In genomic region chr17:50564916-50565315, GRCh38 we compare ENCODE assay signal across 12 cellular contexts. TPM values are rescaled to one million over a fixed set of nuclear protein-coding genes. Genes with fewer than 3 reads are reported as not detected.
DNase-seq lines count a peak whose midpoint lies in the region; ATAC-seq, FAIRE-seq and TF ChIP-seq lines count a peak whose summit lies in the region.
"Had no signal": no experiment of that assay in that cellular context is flagged by ENCODE, and none has a peak within 500 bp of the region (broad histone marks: within the 10 kb centered on the region; RNA-seq: fewer than 3 reads in every experiment).

No MANE protein-coding gene starts in this region.

- no peak overlapping the region for H3K27ac Mint-ChIP-seq in activated CD8-positive, alpha-beta T cell treated with anti-CD3 and anti-CD28 coated beads for 36 hours
- no peak overlapping the region for H3K27ac Mint-ChIP-seq in activated CD8-positive, alpha-beta T cell treated with anti-CD3 and anti-CD28 coated beads, Interleukin-2, amount 10 ng/mL, durations not matched to agents 7 days and 5 days

- no peaks in the 10 kb centered on the region for H3K36me3 Mint-ChIP-seq in activated CD8-positive, alpha-beta T cell treated with anti-CD3 and anti-CD28 coated beads for 36 hours (ENCODE audit: low read depth)
- H3K36me3 Mint-ChIP-seq in activated CD8-positive, alpha-beta T cell treated with anti-CD3 and anti-CD28 coated beads, Interleukin-2, amount 10 ng/mL, durations not matched to agents 7 days and 5 days (ENCODE audit: low read depth), result no peaks in the 10 kb centered on the region

- no peak overlapping the region for H2AFZ ChIP-seq in K562 (ENCODE audit: low read depth, low read length)

- H3K79me2 ChIP-seq in K562 (ENCODE audit: control insufficient read depth, insufficient read depth, low read length), result no peaks in the 10 kb centered on the region

- BruUV-seq in K562 (replicated peaks; lab: Mats Ljungman, UMichigan), result no TSS peak

- H3K9me1 ChIP-seq in K562 (ENCODE audit: control insufficient read depth, insufficient read depth, low read length), result no peaks in the 10 kb centered on the region

- CTCF ChIA-PET in activated CD8-positive, alpha-beta T cell treated with anti-CD3 and anti-CD28 coated beads for 36 hours (lab: Charles Lee), result no interaction called here
- CTCF ChIA-PET in activated CD8-positive, alpha-beta T cell treated with anti-CD3 and anti-CD28 coated beads, Interleukin-2, amount 10 ng/mL, durations not matched to agents 7 days and 5 days (lab: Charles Lee), result interaction anchor here (1.6 kb wide), 1 partner anchor 61 kb away, joined by 4 read pairs; no protein-coding TSS in a partner anchor
- CTCF ChIA-PET in K562 (lab: Yijun Ruan, JAX; ENCODE audit: low intra/inter-chr PET ratio), result no interaction called here

- H3K4me1 ChIP-seq in K562 (replicated peaks in 1 of 2; ENCODE audit: control insufficient read depth in 2 of 2, insufficient read depth in 2 of 2, low read length in 2 of 2), result peaks cover 4 to 23% of the 10 kb centered on the region in 2 experiments
- peaks cover 0 to 30% of the 10 kb centered on the region in 2 donors for H3K4me1 ChIP-seq in uterus

- peak; percentile 39 for DNase-seq in activated CD8-positive, alpha-beta T cell treated with anti-CD3 and anti-CD28 coated beads for 36 hours
- no peak for DNase-seq in activated CD8-positive, alpha-beta T cell treated with anti-CD3 and anti-CD28 coated beads, Interleukin-2, amount 10 ng/mL, durations not matched to agents 7 days and 5 days
- DNase-seq in K562 (ENCODE audit: extremely low read depth in 1 of 4, low spot score in 3 of 4), result peak in 1 of 4 experiments; percentile 23
- peak; percentile 84 to 89 for DNase-seq in uterus
- no peak for DNase-seq in stimulated activated CD4-positive, alpha-beta T cell treated with anti-CD3 and anti-CD28 coated beads, Interleukin-12 subunit alpha, Interleukin-12 subunit beta, amount 100 ng/mL, for 4 hours
- DNase-seq: activated CD4-positive, CD25-positive, alpha-beta regulatory T cell; right lobe of liver had no signal

- no peak for TF ChIP-seq EP300 in K562 (IDR thresholded peaks at IDR 0.05; ENCODE audit: low read length)

- intact Hi-C loops in activated CD8-positive, alpha-beta T cell treated with anti-CD3 and anti-CD28 coated beads for 36 hours (cut with micrococcal nuclease), result no loop called here
- intact Hi-C loops in K562 (cut with micrococcal nuclease) (no loop called here), uterus (cut with DNase I; ENCODE audit: low total_unique reads) (no loop called here)

- TF ChIP-seq CTCF in activated CD8-positive, alpha-beta T cell treated with anti-CD3 and anti-CD28 coated beads for 36 hours (IDR thresholded peaks at IDR 0.05), result no peak
- no peak for TF ChIP-seq CTCF in K562 (IDR thresholded peaks at IDR 0.05 in 2 of 3, conservative IDR thresholded peaks at IDR 0.05 in 1 of 3; ENCODE audit: insufficient read depth in 2 of 3, low read depth in 1 of 3, low read length in 3 of 3)
- TF ChIP-seq CTCF in uterus (IDR thresholded peaks at IDR 0.05), result no peak

- H3K27me3 Mint-ChIP-seq in activated CD8-positive, alpha-beta T cell treated with anti-CD3 and anti-CD28 coated beads for 36 hours, result peaks cover 48% of the 10 kb centered on the region
- peaks cover 51% of the 10 kb centered on the region for H3K27me3 Mint-ChIP-seq in activated CD8-positive, alpha-beta T cell treated with anti-CD3 and anti-CD28 coated beads, Interleukin-2, amount 10 ng/mL, durations not matched to agents 7 days and 5 days (ENCODE audit: low read depth)

- no peak for TF ChIP-seq POLR2A in K562 (conservative IDR thresholded peaks at IDR 0.05)
- no peak for TF ChIP-seq POLR2A in uterus (IDR thresholded peaks at IDR 0.05)

- POLR2A ChIA-PET in activated CD8-positive, alpha-beta T cell treated with anti-CD3 and anti-CD28 coated beads for 36 hours (lab: Charles Lee), result interaction anchor here (0.7 kb wide), 1 partner anchor 76 kb away, joined by 4 read pairs; no protein-coding TSS in a partner anchor
- POLR2A ChIA-PET in activated CD8-positive, alpha-beta T cell treated with anti-CD3 and anti-CD28 coated beads, Interleukin-2, amount 10 ng/mL, durations not matched to agents 7 days and 5 days (lab: Charles Lee), result no interaction called here
- POLR2A ChIA-PET in K562 (lab: Yijun Ruan, JAX), result no interaction called here

- H3K27me3 ChIP-seq in K562 (ENCODE audit: control insufficient read depth in 2 of 2, insufficient read depth in 2 of 2, low read length in 2 of 2), result peaks cover 15 to 60% of the 10 kb centered on the region in 2 experiments
- peaks cover 20% of the 10 kb centered on the region for H3K27me3 ChIP-seq in layer of hippocampus (ENCODE audit: control insufficient read depth, insufficient read depth, low read length)
- H3K27me3 ChIP-seq in uterus, result peaks cover 0 to 12% of the 10 kb centered on the region in 2 donors

- in situ Hi-C loops in K562 (cut with MboI), result no loop called here

- H3K9me3 ChIP-seq in K562 (replicated peaks; ENCODE audit: control insufficient read depth, insufficient read depth, low read depth, low read length) (no peaks in the 10 kb centered on the region), uterus (no peaks in the 10 kb centered on the region)
- H3K9me3 ChIP-seq: right lobe of liver had no signal

- H3K9me3 Mint-ChIP-seq in activated CD8-positive, alpha-beta T cell treated with anti-CD3 and anti-CD28 coated beads for 36 hours, result no peaks in the 10 kb centered on the region
- H3K9me3 Mint-ChIP-seq in activated CD8-positive, alpha-beta T cell treated with anti-CD3 and anti-CD28 coated beads, Interleukin-2, amount 10 ng/mL, durations not matched to agents 7 days and 5 days (ENCODE audit: insufficient read depth), result no peaks in the 10 kb centered on the region

- H3K9ac ChIP-seq in K562 (ENCODE audit: insufficient read depth in 1 of 2, low read depth in 2 of 2, low read length in 2 of 2), result no peak overlapping the region
- H3K9ac ChIP-seq: KMS-11 had no signal

- TF ChIP-seq RAD21 in K562 (CRISPR knock-in tag; conservative IDR thresholded peaks at IDR 0.05 in 1 of 2, IDR thresholded peaks at IDR 0.05 in 1 of 2), result no peak

- H3K27ac ChIP-seq in K562 (ENCODE audit: extremely low read depth, low read depth, low read length), result no peak overlapping the region
- peak overlapping the region; percentile 65 for H3K27ac ChIP-seq in layer of hippocampus (ENCODE audit: low read depth, low read length)
- peak overlapping the region; percentile 71 to 85 for H3K27ac ChIP-seq in uterus
- H3K27ac ChIP-seq: epithelial cell of prostate, KMS-11, right lobe of liver had no signal

- no peak overlapping the region for H3K4me3 ChIP-seq in K562
- no peak overlapping the region for H3K4me3 ChIP-seq in uterus
- H3K4me3 ChIP-seq: right lobe of liver had no signal

- H3K4me2 ChIP-seq in K562 (ENCODE audit: insufficient read depth, low read length), result no peak overlapping the region
- H3K4me2 ChIP-seq: KMS-11 had no signal

- H3K36me3 ChIP-seq in K562 (ENCODE audit: control insufficient read depth, insufficient read depth, low read length) (no peaks in the 10 kb centered on the region), uterus (no peaks in the 10 kb centered on the region)
- H3K36me3 ChIP-seq: right lobe of liver had no signal

- ATAC-seq in activated CD8-positive, alpha-beta T cell treated with anti-CD3 and anti-CD28 coated beads for 36 hours, result no peak
- ATAC-seq in activated CD8-positive, alpha-beta T cell treated with anti-CD3 and anti-CD28 coated beads, Interleukin-2, amount 10 ng/mL, durations not matched to agents 7 days and 5 days, result no peak
- ATAC-seq in K562, result no peak
- ATAC-seq in GM19324 (IDR thresholded peaks at IDR 0.05; ENCODE audit: low FRiP score, unreplicated experiment), result no peak
- no peak for ATAC-seq in GM19328 (IDR thresholded peaks at IDR 0.05; ENCODE audit: unreplicated experiment)
- ATAC-seq: right lobe of liver had no signal

- H4K20me1 ChIP-seq in K562 (replicated peaks; ENCODE audit: control insufficient read depth, insufficient read depth, low read length), result peaks cover 15% of the 10 kb centered on the region; the same call in 1 of the 2 replicates

- H3K4me3 Mint-ChIP-seq in activated CD8-positive, alpha-beta T cell treated with anti-CD3 and anti-CD28 coated beads for 36 hours, result no peak overlapping the region
- H3K4me3 Mint-ChIP-seq in activated CD8-positive, alpha-beta T cell treated with anti-CD3 and anti-CD28 coated beads, Interleukin-2, amount 10 ng/mL, durations not matched to agents 7 days and 5 days, result no peak overlapping the region

- WGBS in K562 (ENCODE audit: insufficient coverage, low coverage, missing lambda C conversion rate), result 12% methylated on average over 9 of the region's 19 CpGs

- peaks cover 6% of the 10 kb centered on the region for H3K4me1 Mint-ChIP-seq in activated CD8-positive, alpha-beta T cell treated with anti-CD3 and anti-CD28 coated beads for 36 hours (ENCODE audit: low read depth)
- peaks cover 10% of the 10 kb centered on the region for H3K4me1 Mint-ChIP-seq in activated CD8-positive, alpha-beta T cell treated with anti-CD3 and anti-CD28 coated beads, Interleukin-2, amount 10 ng/mL, durations not matched to agents 7 days and 5 days (ENCODE audit: low read depth)

- FAIRE-seq in K562 (lab: Jason Lieb, UNC), result no peak

RNA-seq across cellular contexts. Expression of gene CACNA1G, which starts 4.4 kb away (rescaled TPM):
- total RNA-seq in activated CD8-positive, alpha-beta T cell treated with anti-CD3 and anti-CD28 coated beads for 36 hours, result under 1 TPM in 1 of 2 experiments, not detected in 1; 0.13 TPM
- not detected for total RNA-seq in activated CD8-positive, alpha-beta T cell treated with anti-CD3 and anti-CD28 coated beads, Interleukin-2, amount 10 ng/mL, durations not matched to agents 7 days and 5 days
- 0.23 TPM in 2 replicates for total RNA-seq in K562 (2011; cell fraction: chromatin; rRNA removed; ENCODE audit: low replicate concordance)
- total RNA-seq in K562 (2011; cell fraction: nucleolus; rRNA removed), result not detected in 2 replicates
- not detected in 2 replicates for total RNA-seq in K562 (2011; cell fraction: nucleoplasm; rRNA removed)
- total RNA-seq in K562 (2014; rRNA removed), result not detected in 2 replicates
- total RNA-seq in K562 (2014; rRNA removed; fragmentation: Illumina TruSeq; extraction: Trizol), result not detected in 2 replicates
- not detected in 2 replicates for total RNA-seq in K562 (2015; rRNA removed; fragmentation: Illumina TruSeq; extraction: Trizol)
- total RNA-seq in K562 (2021), result not detected in 2 replicates
- 0.01 TPM in 1 of 2 replicates, not detected in the other for polyA plus RNA-seq in K562 (2011; rRNA removed)
- polyA plus RNA-seq in K562 (2011; cell fraction: cytosol; rRNA removed), result 0.07 TPM in 1 of 2 replicates, not detected in the other
- 0.07 TPM in 2 replicates for polyA plus RNA-seq in K562 (2011; cell fraction: nucleus; rRNA removed)
- 0.06 TPM in 1 of 2 replicates, not detected in the other for polyA plus RNA-seq in K562 (2012)
- polyA plus RNA-seq in K562 (2014; fragmentation: Illumina TruSeq; extraction: Trizol), result not detected in 2 replicates
- polyA plus RNA-seq in K562 (2014; fragmentation: Nextera tagmentation; extraction: Ambion mirVana), result not detected
- not detected in 2 replicates for polyA plus RNA-seq in K562 (2014; rRNA removed)
- polyA minus RNA-seq in K562 (2011; rRNA and poly(A)+ RNA removed), result not detected in 2 replicates
- polyA minus RNA-seq in K562 (2011; cell fraction: cytosol; rRNA and poly(A)+ RNA removed), result not detected in 2 replicates
- not detected in 2 replicates for polyA minus RNA-seq in K562 (2011; cell fraction: nucleus; rRNA and poly(A)+ RNA removed)
- 10 to 100 TPM in 2 of 4 donors, under 1 TPM in 2; under 0.01 to 28.9 (median 6.0) TPM for total RNA-seq in uterus
- total RNA-seq: right lobe of liver had no signal

RNA-seq across cellular contexts. Expression of gene SPATA20, which starts 17.9 kb away (rescaled TPM):
- total RNA-seq in activated CD8-positive, alpha-beta T cell treated with anti-CD3 and anti-CD28 coated beads for 36 hours, result 10 to 100 TPM; 29.0 to 36.2 TPM
- total RNA-seq in activated CD8-positive, alpha-beta T cell treated with anti-CD3 and anti-CD28 coated beads, Interleukin-2, amount 10 ng/mL, durations not matched to agents 7 days and 5 days, result 10 to 100 TPM; 23.9 to 27.3 TPM
- total RNA-seq in K562 (2011; cell fraction: chromatin; rRNA removed; ENCODE audit: low replicate concordance), result 6.5 and 16.4 TPM in 2 replicates
- 10.9 and 11.0 TPM in 2 replicates for total RNA-seq in K562 (2011; cell fraction: nucleolus; rRNA removed)
- 5.4 and 7.9 TPM in 2 replicates for total RNA-seq in K562 (2011; cell fraction: nucleoplasm; rRNA removed)
- 1.0 and 2.6 TPM in 2 replicates for total RNA-seq in K562 (2014; rRNA removed)
- total RNA-seq in K562 (2014; rRNA removed; fragmentation: Illumina TruSeq; extraction: Trizol), result 0.67 and 0.80 TPM in 2 replicates
- 1.8 and 2.1 TPM in 2 replicates for total RNA-seq in K562 (2015; rRNA removed; fragmentation: Illumina TruSeq; extraction: Trizol)
- total RNA-seq in K562 (2021), result 2.5 and 3.2 TPM in 2 replicates
- 1.5 and 5.8 TPM in 2 replicates for polyA plus RNA-seq in K562 (2011; rRNA removed)
- 1.6 and 2.9 TPM in 2 replicates for polyA plus RNA-seq in K562 (2011; cell fraction: cytosol; rRNA removed)
- 33.3 and 59.9 TPM in 2 replicates for polyA plus RNA-seq in K562 (2011; cell fraction: nucleus; rRNA removed)
- polyA plus RNA-seq in K562 (2012), result 2.7 and 9.9 TPM in 2 replicates
- 1.3 and 2.1 TPM in 2 replicates for polyA plus RNA-seq in K562 (2014; fragmentation: Illumina TruSeq; extraction: Trizol)
- polyA plus RNA-seq in K562 (2014; fragmentation: Nextera tagmentation; extraction: Ambion mirVana), result under 1 TPM; 0.08 to 0.13 TPM
- polyA plus RNA-seq in K562 (2014; rRNA removed), result 3.7 and 4.0 TPM in 2 replicates
- polyA minus RNA-seq in K562 (2011; rRNA and poly(A)+ RNA removed), result 1.6 and 1.8 TPM in 2 replicates
- 0.48 and 5.2 TPM in 2 replicates for polyA minus RNA-seq in K562 (2011; cell fraction: cytosol; rRNA and poly(A)+ RNA removed)
- 7.9 and 20.1 TPM in 2 replicates for polyA minus RNA-seq in K562 (2011; cell fraction: nucleus; rRNA and poly(A)+ RNA removed)
- total RNA-seq in uterus, result 10 to 100 TPM; 39.7 to 57.2 (median 46.2) TPM

RNA-seq across cellular contexts. Expression of gene EPN3, which starts 32.4 kb away (rescaled TPM):
- total RNA-seq in activated CD8-positive, alpha-beta T cell treated with anti-CD3 and anti-CD28 coated beads for 36 hours, result not detected
- not detected for total RNA-seq in activated CD8-positive, alpha-beta T cell treated with anti-CD3 and anti-CD28 coated beads, Interleukin-2, amount 10 ng/mL, durations not matched to agents 7 days and 5 days
- 0.09 TPM in 1 of 2 replicates, not detected in the other for total RNA-seq in K562 (2011; cell fraction: chromatin; rRNA removed; ENCODE audit: low replicate concordance)
- 0.33 TPM in 1 of 2 replicates, not detected in the other for total RNA-seq in K562 (2011; cell fraction: nucleolus; rRNA removed)
- total RNA-seq in K562 (2011; cell fraction: nucleoplasm; rRNA removed), result not detected in 2 replicates
- total RNA-seq in K562 (2014; rRNA removed) (not detected in 2 replicates), K562 (2014; rRNA removed; fragmentation: Illumina TruSeq; extraction: Trizol) (not detected in 2 replicates), K562 (2015; rRNA removed; fragmentation: Illumina TruSeq; extraction: Trizol) (not detected in 2 replicates), K562 (2021) (0.16 TPM in 2 replicates), uterus (10 to 100 TPM in 1 of 4 donors, under 1 TPM in 1, not detected in 2; 0.30 to 41.1 TPM)
- polyA plus RNA-seq in K562 (2011; rRNA removed) (not detected in 2 replicates), K562 (2014; fragmentation: Illumina TruSeq; extraction: Trizol) (not detected in 2 replicates), K562 (2014; fragmentation: Nextera tagmentation; extraction: Ambion mirVana) (not detected), K562 (2014; rRNA removed) (not detected in 2 replicates)
- polyA plus RNA-seq in K562 (2011; cell fraction: cytosol; rRNA removed), result 0.01 TPM in 1 of 2 replicates, not detected in the other
- polyA plus RNA-seq in K562 (2011; cell fraction: nucleus; rRNA removed), result 0.04 and 0.07 TPM in 2 replicates
- not detected in 2 replicates for polyA plus RNA-seq in K562 (2012)
- polyA minus RNA-seq in K562 (2011; rRNA and poly(A)+ RNA removed), result 0.09 TPM in 1 of 2 replicates, not detected in the other
- polyA minus RNA-seq in K562 (2011; cell fraction: cytosol; rRNA and poly(A)+ RNA removed), result not detected in 2 replicates
- 0.11 TPM in 1 of 2 replicates, not detected in the other for polyA minus RNA-seq in K562 (2011; cell fraction: nucleus; rRNA and poly(A)+ RNA removed)

RNA-seq across cellular contexts. Expression of gene MYCBPAP, which starts 56.7 kb away (rescaled TPM):
- 1 to 10 TPM; 6.7 to 6.9 TPM for total RNA-seq in activated CD8-positive, alpha-beta T cell treated with anti-CD3 and anti-CD28 coated beads for 36 hours
- total RNA-seq in activated CD8-positive, alpha-beta T cell treated with anti-CD3 and anti-CD28 coated beads, Interleukin-2, amount 10 ng/mL, durations not matched to agents 7 days and 5 days, result 1 to 10 TPM; 7.7 to 9.3 TPM
- not detected in 2 replicates for total RNA-seq in K562 (2011; cell fraction: chromatin; rRNA removed; ENCODE audit: low replicate concordance)
- 0.50 TPM in 1 of 2 replicates, not detected in the other for total RNA-seq in K562 (2011; cell fraction: nucleolus; rRNA removed)
- 0.31 and 1.5 TPM in 2 replicates for total RNA-seq in K562 (2011; cell fraction: nucleoplasm; rRNA removed)
- total RNA-seq in K562 (2014; rRNA removed), result not detected in 2 replicates
- not detected in 2 replicates for total RNA-seq in K562 (2014; rRNA removed; fragmentation: Illumina TruSeq; extraction: Trizol)
- total RNA-seq in K562 (2015; rRNA removed; fragmentation: Illumina TruSeq; extraction: Trizol), result not detected in 2 replicates
- total RNA-seq in K562 (2021), result not detected in 2 replicates
- polyA plus RNA-seq in K562 (2011; rRNA removed), result not detected in 2 replicates
- polyA plus RNA-seq in K562 (2011; cell fraction: cytosol; rRNA removed), result not detected in 2 replicates
- polyA plus RNA-seq in K562 (2011; cell fraction: nucleus; rRNA removed), result 0.07 TPM in 1 of 2 replicates, not detected in the other
- polyA plus RNA-seq in K562 (2012), result not detected in 2 replicates
- not detected in 2 replicates for polyA plus RNA-seq in K562 (2014; fragmentation: Illumina TruSeq; extraction: Trizol)
- not detected for polyA plus RNA-seq in K562 (2014; fragmentation: Nextera tagmentation; extraction: Ambion mirVana)
- polyA plus RNA-seq in K562 (2014; rRNA removed), result not detected in 2 replicates
- polyA minus RNA-seq in K562 (2011; rRNA and poly(A)+ RNA removed), result not detected in 2 replicates
- polyA minus RNA-seq in K562 (2011; cell fraction: cytosol; rRNA and poly(A)+ RNA removed), result not detected in 2 replicates
- not detected in 2 replicates for polyA minus RNA-seq in K562 (2011; cell fraction: nucleus; rRNA and poly(A)+ RNA removed)
- total RNA-seq in uterus, result 10 to 100 TPM in 1 of 4 donors, 1 to 10 TPM in 3; 2.7 to 11.5 (median 5.1) TPM

Comparison
In these comparisons a context has a peak if more than half of its experiments do, and no peak if none do; other contexts are left out.
1. DNase-seq: peak in activated CD8-positive, alpha-beta T cell treated with anti-CD3 and anti-CD28 coated beads for 36 hours (single experiment) and uterus (2 of 2); none in activated CD8-positive, alpha-beta T cell treated with anti-CD3 and anti-CD28 coated beads, Interleukin-2, amount 10 ng/mL, durations not matched to agents 7 days and 5 days (single experiment) and stimulated activated CD4-positive, alpha-beta T cell treated with anti-CD3 and anti-CD28 coated beads, Interleukin-12 subunit alpha, Interleukin-12 subunit beta, amount 100 ng/mL, for 4 hours (single experiment).